Comparison of ENCODE assay signal across 7 cellular contexts in genomic region chr5:177554474-177555111, GRCh38.
DNase-seq lines count a peak whose midpoint lies in the region; ATAC-seq and TF ChIP-seq lines count a peak whose summit lies in the region.

TSS of gene FAM193B (minus strand) at chr5:177554563. CDS start at chr5:177554458, 105 bp downstream.

- ATAC-seq in GM18505 (IDR thresholded peaks at IDR 0.05; ENCODE audit: unreplicated experiment) (peak; percentile 91), HG02943 (IDR thresholded peaks at IDR 0.05; ENCODE audit: low read depth, unreplicated experiment) (peak; percentile 92)

- peak within 1 kb of the TSS; percentile 80 for H3K4me3 ChIP-seq in retinal pigment epithelial cell (ENCODE audit: low read length)

- peak; percentile 30 for TF ChIP-seq CTCF in retinal pigment epithelial cell (conservative IDR thresholded peaks at IDR 0.05; ENCODE audit: low read depth, low read length)

- DNase-seq in NCI-H2029 treated with DMSO at 0.1 percent for 48 hours (lab: John Stamatoyannopoulos, UW) (peak; percentile 63), T1000 (lab: John Stamatoyannopoulos, UW) (peak; percentile 84), astrocyte of the hippocampus (ENCODE audit: low read depth, low spot score) (peak; percentile 97), hippocampal formation (lab: John Stamatoyannopoulos, UW) (peak; percentile 84 to 88), retinal pigment epithelial cell (ENCODE audit: low read depth) (no peak)

- peak; percentile 46 for TF ChIP-seq POLR2A in GM18505 (IDR thresholded peaks at IDR 0.05; ENCODE audit: borderline replicate concordance, extremely low read depth, insufficient read depth, insufficient read length)
